24 cellular contexts compared by ENCODE assay signal in genomic region chr4:4667643-4668081, GRCh38.
DNase-seq lines count a peak whose midpoint lies in the region; ATAC-seq and TF ChIP-seq lines count a peak whose summit lies in the region.
"Had no signal": no experiment of that assay in that cellular context is flagged by ENCODE, and none has a peak within 500 bp of the region (broad histone marks: within the 10 kb centered on the region; RNA-seq: fewer than 3 reads in every experiment).

No MANE protein-coding gene starts in this region.

- H3K27me3 Mint-ChIP-seq in WTC11 (ENCODE audit: low read depth), result no peaks in the 10 kb centered on the region
- no peaks in the 10 kb centered on the region for H3K27me3 Mint-ChIP-seq in CD8-positive, alpha-beta T cell (ENCODE audit: low read depth)
- no peaks in the 10 kb centered on the region for H3K27me3 Mint-ChIP-seq in activated T-helper 1 cell treated with anti-CD3 and anti-CD28 coated beads, Interleukin-12 subunit alpha, Interleukin-12 subunit beta, Interleukin-2, Interleukin-4 antibody, amounts not matched to agents 30 ng/mL and 10 ng/mL and 1 ng/mL, durations not matched to agents 14 hours and 24 hours and 36 hours (ENCODE audit: insufficient read depth)
- H3K27me3 Mint-ChIP-seq in stimulated activated memory B cell treated with anti-CD40 and anti-IgM and Interleukin-4, amounts not matched to agents 10 μg/mL and 1 μg/mL and 100 μg/mL, for 72 hours, result no peaks in the 10 kb centered on the region
- H3K27me3 Mint-ChIP-seq: memory B cell, T-cell had no signal

- H3K36me3 ChIP-seq in skeletal muscle satellite cell (ENCODE audit: insufficient read depth, low read length), result no peaks in the 10 kb centered on the region
- no peaks in the 10 kb centered on the region for H3K36me3 ChIP-seq in CD8-positive, alpha-beta T cell (ENCODE audit: insufficient read depth, low read length)
- H3K36me3 ChIP-seq: esophagus muscularis mucosa, HAP-1 had no signal

- CTCF ChIA-PET in WTC11 (lab: Charles Lee), result interaction anchor here (0.6 to 3.2 kb wide), 10 partner anchors 10 to 283 kb away, joined by 3 to 23 read pairs (median 6); no protein-coding TSS in a partner anchor
- CTCF ChIA-PET in CD8-positive, alpha-beta T cell (lab: Charles Lee), result no interaction called here

- H3K36me3 Mint-ChIP-seq in WTC11, result no peaks in the 10 kb centered on the region
- H3K36me3 Mint-ChIP-seq in CD8-positive, alpha-beta T cell, result peaks cover 9% of the 10 kb centered on the region
- H3K36me3 Mint-ChIP-seq in activated T-helper 1 cell treated with anti-CD3 and anti-CD28 coated beads, Interleukin-12 subunit alpha, Interleukin-12 subunit beta, Interleukin-2, Interleukin-4 antibody, amounts not matched to agents 30 ng/mL and 10 ng/mL and 1 ng/mL, durations not matched to agents 14 hours and 24 hours and 36 hours (ENCODE audit: low read depth), result no peaks in the 10 kb centered on the region
- H3K36me3 Mint-ChIP-seq in stimulated activated memory B cell treated with anti-CD40 and anti-IgM and Interleukin-4, amounts not matched to agents 10 μg/mL and 1 μg/mL and 100 μg/mL, for 72 hours, result peaks cover 16% of the 10 kb centered on the region
- H3K36me3 Mint-ChIP-seq: natural killer cell treated with Interleukin-12 subunit alpha and Interleukin-12 subunit beta and Interleukin-15 and Interleukin-18, amount 100 ng/mL, for 72 hours had no signal

- H3K9ac ChIP-seq in skeletal muscle satellite cell (ENCODE audit: low read depth, low read length), result no peak overlapping the region

- H3K4me1 ChIP-seq in skeletal muscle satellite cell (ENCODE audit: control insufficient read depth, insufficient read depth, low read length), result peaks cover 13% of the 10 kb centered on the region
- H3K4me1 ChIP-seq in CD8-positive, alpha-beta T cell (ENCODE audit: insufficient read depth, low read length), result no peaks in the 10 kb centered on the region

- POLR2A ChIA-PET in WTC11 (lab: Charles Lee), result interaction anchor here (0.6 to 1.5 kb wide), 4 partner anchors 26 to 197 kb away, joined by 3 read pairs; no protein-coding TSS in a partner anchor
- POLR2A ChIA-PET in CD8-positive, alpha-beta T cell (lab: Charles Lee), result no interaction called here

- peaks cover 68% of the 10 kb centered on the region for H3K4me1 Mint-ChIP-seq in WTC11
- no peaks in the 10 kb centered on the region for H3K4me1 Mint-ChIP-seq in CD8-positive, alpha-beta T cell (ENCODE audit: low read depth)
- H3K4me1 Mint-ChIP-seq in activated T-helper 1 cell treated with anti-CD3 and anti-CD28 coated beads, Interleukin-12 subunit alpha, Interleukin-12 subunit beta, Interleukin-2, Interleukin-4 antibody, amounts not matched to agents 30 ng/mL and 10 ng/mL and 1 ng/mL, durations not matched to agents 14 hours and 24 hours and 36 hours (ENCODE audit: low read depth), result no peaks in the 10 kb centered on the region
- peaks cover 16% of the 10 kb centered on the region for H3K4me1 Mint-ChIP-seq in stimulated activated memory B cell treated with anti-CD40 and anti-IgM and Interleukin-4, amounts not matched to agents 10 μg/mL and 1 μg/mL and 100 μg/mL, for 72 hours

- peak overlapping the region; percentile 98 for H3K27ac Mint-ChIP-seq in WTC11
- no peak overlapping the region for H3K27ac Mint-ChIP-seq in CD8-positive, alpha-beta T cell
- H3K27ac Mint-ChIP-seq in activated T-helper 1 cell treated with anti-CD3 and anti-CD28 coated beads, Interleukin-12 subunit alpha, Interleukin-12 subunit beta, Interleukin-2, Interleukin-4 antibody, amounts not matched to agents 30 ng/mL and 10 ng/mL and 1 ng/mL, durations not matched to agents 14 hours and 24 hours and 36 hours, result no peak overlapping the region
- H3K27ac Mint-ChIP-seq in stimulated activated memory B cell treated with anti-CD40 and anti-IgM and Interleukin-4, amounts not matched to agents 10 μg/mL and 1 μg/mL and 100 μg/mL, for 72 hours, result no peak overlapping the region
- H3K27ac Mint-ChIP-seq: memory B cell; natural killer cell treated with Interleukin-12 subunit alpha and Interleukin-12 subunit beta and Interleukin-15 and Interleukin-18, amount 100 ng/mL, for 72 hours; T-cell had no signal

- DNase-seq in G401 (ENCODE audit: low spot score) (peak; percentile 69), WTC11 (ENCODE audit: low spot score) (peak; percentile 39), DMS 273 treated with DMSO at 0.1 percent for 48 hours (lab: John Stamatoyannopoulos, UW) (no peak)
- DNase-seq in CD8-positive, alpha-beta T cell, result no peak
- DNase-seq in activated T-helper 1 cell treated with anti-CD3 and anti-CD28 coated beads, Interleukin-12 subunit alpha, Interleukin-12 subunit beta, Interleukin-2, Interleukin-4 antibody, amounts not matched to agents 30 ng/mL and 10 ng/mL and 1 ng/mL, durations not matched to agents 14 hours and 24 hours and 36 hours (ENCODE audit: low spot score), result no peak
- DNase-seq: activated CD4-positive, alpha-beta T cell treated with anti-CD3 and anti-CD28 coated beads, Interleukin-2, amount 50 U/mL, for 48 hours; activated T-cell treated with anti-CD3 and anti-CD28 coated beads for 4 hours; central memory CD4-positive, alpha-beta T cell; COR-L47; effector CD8-positive, alpha-beta T cell; NCI-H1436; NCI-H69; posterior cingulate gyrus; SHP77 treated with DMSO at 0.1 percent for 48 hours; small intestine; stimulated activated CD4-positive, alpha-beta T cell treated with anti-CD3 and anti-CD28 coated beads, Interleukin-4, amount 100 ng/mL, for 1 hour; T-cell had no signal

- no peaks in the 10 kb centered on the region for H3K9me3 ChIP-seq in iPS-18c (ENCODE audit: control insufficient read depth, insufficient read depth, low read length)
- no peaks in the 10 kb centered on the region for H3K9me3 ChIP-seq in skeletal muscle satellite cell (replicated peaks; ENCODE audit: low read length)
- H3K9me3 ChIP-seq in CD8-positive, alpha-beta T cell (ENCODE audit: low read length), result no peaks in the 10 kb centered on the region
- H3K9me3 ChIP-seq: esophagus muscularis mucosa, HAP-1 had no signal

- peak overlapping the region; percentile 31; the same call in 1 of the 2 replicates for H3K4me3 ChIP-seq in iPS-18c (ENCODE audit: insufficient read depth, low read depth, low read length)
- no peak overlapping the region for H3K4me3 ChIP-seq in skeletal muscle satellite cell (ENCODE audit: low read length)
- H3K4me3 ChIP-seq in CD8-positive, alpha-beta T cell (ENCODE audit: low read depth, low read length), result no peak overlapping the region
- H3K4me3 ChIP-seq: esophagus muscularis mucosa, HAP-1 had no signal

- no peaks in the 10 kb centered on the region for H3K9me3 Mint-ChIP-seq in WTC11
- no peaks in the 10 kb centered on the region for H3K9me3 Mint-ChIP-seq in CD8-positive, alpha-beta T cell
- H3K9me3 Mint-ChIP-seq in activated T-helper 1 cell treated with anti-CD3 and anti-CD28 coated beads, Interleukin-12 subunit alpha, Interleukin-12 subunit beta, Interleukin-2, Interleukin-4 antibody, amounts not matched to agents 30 ng/mL and 10 ng/mL and 1 ng/mL, durations not matched to agents 14 hours and 24 hours and 36 hours, result no peaks in the 10 kb centered on the region
- H3K9me3 Mint-ChIP-seq in stimulated activated memory B cell treated with anti-CD40 and anti-IgM and Interleukin-4, amounts not matched to agents 10 μg/mL and 1 μg/mL and 100 μg/mL, for 72 hours, result no peaks in the 10 kb centered on the region
- H3K9me3 Mint-ChIP-seq: memory B cell; natural killer cell treated with Interleukin-12 subunit alpha and Interleukin-12 subunit beta and Interleukin-15 and Interleukin-18, amount 100 ng/mL, for 72 hours; T-cell had no signal

- no peak overlapping the region for H3K27ac ChIP-seq in CD8-positive, alpha-beta T cell (ENCODE audit: low read depth, low read length)
- H3K27ac ChIP-seq: esophagus muscularis mucosa had no signal

- intact Hi-C loops in CD8-positive, alpha-beta T cell (cut with DNase I, micrococcal nuclease), result no loop called here
- intact Hi-C loops in activated T-helper 1 cell treated with anti-CD3 and anti-CD28 coated beads, Interleukin-12 subunit alpha, Interleukin-12 subunit beta, Interleukin-2, Interleukin-4 antibody, amounts not matched to agents 30 ng/mL and 10 ng/mL and 1 ng/mL, durations not matched to agents 14 hours and 24 hours and 36 hours (cut with micrococcal nuclease), result loop anchor here (5.0 kb wide), 1 partner anchor 180 kb away; no protein-coding TSS in a partner anchor

- in situ Hi-C loops in G401 (cut with HindIII; ENCODE audit: low sequenced_read_pairs), result loop anchor here (5.0 kb wide), 1 partner anchor 210 kb away; no protein-coding TSS in a partner anchor

- TF ChIP-seq CTCF in WTC11 (IDR thresholded peaks at IDR 0.05), result no peak
- no peak for TF ChIP-seq CTCF in CD8-positive, alpha-beta T cell (IDR thresholded peaks at IDR 0.05)

- peak overlapping the region; percentile 64 for H3K4me3 Mint-ChIP-seq in WTC11
- H3K4me3 Mint-ChIP-seq in CD8-positive, alpha-beta T cell, result no peak overlapping the region
- H3K4me3 Mint-ChIP-seq in activated T-helper 1 cell treated with anti-CD3 and anti-CD28 coated beads, Interleukin-12 subunit alpha, Interleukin-12 subunit beta, Interleukin-2, Interleukin-4 antibody, amounts not matched to agents 30 ng/mL and 10 ng/mL and 1 ng/mL, durations not matched to agents 14 hours and 24 hours and 36 hours, result no peak overlapping the region
- H3K4me3 Mint-ChIP-seq in stimulated activated memory B cell treated with anti-CD40 and anti-IgM and Interleukin-4, amounts not matched to agents 10 μg/mL and 1 μg/mL and 100 μg/mL, for 72 hours, result no peak overlapping the region
- H3K4me3 Mint-ChIP-seq: memory B cell; natural killer cell treated with Interleukin-12 subunit alpha and Interleukin-12 subunit beta and Interleukin-15 and Interleukin-18, amount 100 ng/mL, for 72 hours; T-cell had no signal

- H3K4me2 ChIP-seq in skeletal muscle satellite cell (ENCODE audit: low read length), result peak overlapping the region; percentile 31

- peak; percentile 59 for ATAC-seq in WTC11
- no peak for ATAC-seq in CD8-positive, alpha-beta T cell
- ATAC-seq in stimulated activated memory B cell treated with anti-CD40 and anti-IgM and Interleukin-4, amounts not matched to agents 10 μg/mL and 1 μg/mL and 100 μg/mL, for 72 hours, result no peak
- ATAC-seq: natural killer cell treated with Interleukin-12 subunit alpha and Interleukin-12 subunit beta and Interleukin-15 and Interleukin-18, amount 100 ng/mL, for 72 hours; T-cell had no signal

- H3K27me3 ChIP-seq in skeletal muscle satellite cell (ENCODE audit: control insufficient read depth, insufficient read depth, low read length), result peaks cover 5% of the 10 kb centered on the region
- H3K27me3 ChIP-seq in CD8-positive, alpha-beta T cell (ENCODE audit: insufficient read depth, low read length), result no peaks in the 10 kb centered on the region
- H3K27me3 ChIP-seq: esophagus muscularis mucosa had no signal

Comparison
In these comparisons a context has a peak if more than half of its experiments do, and no peak if none do; other contexts are left out.
1. DNase-seq: peak in G401 (single experiment) and WTC11 (single experiment); none in DMS 273 treated with DMSO at 0.1 percent for 48 hours (single experiment), CD8-positive, alpha-beta T cell (0 of 7) and activated T-helper 1 cell treated with anti-CD3 and anti-CD28 coated beads, Interleukin-12 subunit alpha, Interleukin-12 subunit beta, Interleukin-2, Interleukin-4 antibody, amounts not matched to agents 30 ng/mL and 10 ng/mL and 1 ng/mL, durations not matched to agents 14 hours and 24 hours and 36 hours (single experiment).